ENCODE assay signal across 13 cellular contexts in the genomic region with DNA sequence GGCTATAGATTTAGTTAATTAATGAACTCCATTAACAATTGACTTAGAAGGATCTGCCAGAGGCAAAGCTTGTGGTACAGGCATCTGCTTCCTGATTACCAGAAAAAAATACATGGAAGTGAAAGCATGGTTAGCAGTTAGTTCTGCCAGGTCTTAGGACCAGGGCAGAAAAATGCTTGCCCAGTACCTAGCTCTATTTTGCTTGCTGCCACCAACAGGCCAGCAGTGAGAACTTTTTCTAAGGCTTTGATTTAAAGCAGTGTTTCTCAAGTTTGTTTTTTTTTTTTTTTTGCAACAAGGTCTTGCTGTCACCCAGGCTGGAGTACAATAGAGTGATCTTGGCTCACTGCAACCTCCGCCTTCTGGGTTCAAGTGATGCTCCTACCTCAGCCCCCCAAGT. TPM values are rescaled to one million over a fixed set of nuclear protein-coding genes. Genes with fewer than 3 reads are reported as not detected.
DNase-seq lines count a peak whose midpoint lies in the region; ATAC-seq, FAIRE-seq and TF ChIP-seq lines count a peak whose summit lies in the region.
"Had no signal": no experiment of that assay in that cellular context is flagged by ENCODE, and none has a peak within 500 bp of the region (broad histone marks: within the 10 kb centered on the region; RNA-seq: fewer than 3 reads in every experiment).

No MANE protein-coding gene starts in this region.

- no peaks in the 10 kb centered on the region for H3K9me2 ChIP-seq in PC-3 (replicated peaks; ENCODE audit: low read length)

- H3K36me3 ChIP-seq in breast epithelium: no peaks in the 10 kb centered on the region
- peaks cover 9% of the 10 kb centered on the region; the same call in 1 of the 2 replicates for H3K36me3 ChIP-seq in PC-3 (ENCODE audit: low read depth, low read length)
- H3K36me3 ChIP-seq in upper lobe of left lung: peaks cover 57 to 96% (median 82%) of the 10 kb centered on the region in 4 donors

- H3K4me3 ChIP-seq in breast epithelium (no peak overlapping the region), PC-3 (ENCODE audit: low read length) (no peak overlapping the region), epithelial cell of esophagus (ENCODE audit: low read length) (no peak overlapping the region), upper lobe of left lung (no peak overlapping the region)
- H3K4me3 ChIP-seq: gastrocnemius medialis had no signal

- H3K4me2 ChIP-seq in PC-3 (ENCODE audit: low read length): no peak overlapping the region

- H2AFZ ChIP-seq in PC-3 (ENCODE audit: low read length): no peak overlapping the region

- no peak for FAIRE-seq in urothelium cell line (lab: Jason Lieb, UNC)

- no peaks in the 10 kb centered on the region for H3F3A ChIP-seq in PC-3 (ENCODE audit: low read length, unreplicated experiment)

- no peaks in the 10 kb centered on the region for H3K9me3 ChIP-seq in breast epithelium
- no peaks in the 10 kb centered on the region for H3K9me3 ChIP-seq in PC-3 (ENCODE audit: low read length)
- H3K9me3 ChIP-seq in upper lobe of left lung: no peaks in the 10 kb centered on the region
- H3K9me3 ChIP-seq: gastrocnemius medialis had no signal

- H4K20me1 ChIP-seq in PC-3 (ENCODE audit: low read length): no peaks in the 10 kb centered on the region

- H3K27me3 Mint-ChIP-seq in MCF 10A (ENCODE audit: insufficient read depth, unreplicated experiment): no peaks in the 10 kb centered on the region

- H3K4me1 ChIP-seq in breast epithelium: no peaks in the 10 kb centered on the region
- no peaks in the 10 kb centered on the region for H3K4me1 ChIP-seq in PC-3 (ENCODE audit: insufficient read depth, low read length)
- H3K4me1 ChIP-seq in upper lobe of left lung: no peaks in the 10 kb centered on the region
- H3K4me1 ChIP-seq: gastrocnemius medialis had no signal

- peak overlapping the region in 1 of 2 donors; percentile 10 for H3K27ac ChIP-seq in breast epithelium
- H3K27ac ChIP-seq in PC-3 (ENCODE audit: low read length): no peak overlapping the region
- H3K27ac ChIP-seq in upper lobe of left lung: no peak overlapping the region
- H3K27ac ChIP-seq: gastrocnemius medialis had no signal

- WGBS in upper lobe of left lung, 2 donors: 94 to 96% methylated on average over 1 of the region's 1 CpG

- POLR2A ChIA-PET in MCF 10A (lab: Yijun Ruan, JAX) (interaction anchor here (0.7 to 2.1 kb wide), 3 partner anchors 14 to 114 kb away, joined by 3 to 9 read pairs (median 7); a partner anchor contains a TSS), PC-3 (lab: Charles Lee; ENCODE audit: unreplicated experiment) (no interaction called here)

- H3K27me3 ChIP-seq in breast epithelium (no peaks in the 10 kb centered on the region), PC-3 (ENCODE audit: low read length) (no peaks in the 10 kb centered on the region), upper lobe of left lung (no peaks in the 10 kb centered on the region)
- H3K27me3 ChIP-seq: gastrocnemius medialis had no signal

- CTCF ChIA-PET in MCF 10A (lab: Yijun Ruan, JAX) (interaction anchor here (0.6 to 1.7 kb wide), 29 partner anchors 9 to 1582 kb away, joined by 3 to 17 read pairs (median 4); a partner anchor contains a TSS), PC-3 (lab: Charles Lee) (interaction anchor here (0.6 to 1.0 kb wide), 6 partner anchors 14 to 184 kb away, joined by 3 to 11 read pairs (median 4); no protein-coding TSS in a partner anchor)

- H3K4me1 Mint-ChIP-seq in MCF 10A (ENCODE audit: insufficient read depth, unreplicated experiment): no peaks in the 10 kb centered on the region

- intact Hi-C loops in MCF 10A (cut with micrococcal nuclease) (loop anchor here (1.0 to 5.0 kb wide), 3 partner anchors 14 to 184 kb away; a partner anchor contains a TSS), breast epithelium (cut with DNase I; ENCODE audit: low total_unique reads) (no loop called here), PC-3 (cut with micrococcal nuclease) (no loop called here)

- no peak overlapping the region for H3K4me3 Mint-ChIP-seq in MCF 10A (ENCODE audit: unreplicated experiment)

- BruUV-seq in MCF 10A (replicated peaks; lab: Mats Ljungman, UMichigan) (no TSS peak), PC-3 (replicated peaks; lab: Mats Ljungman, UMichigan) (no TSS peak)

- peaks cover 37% of the 10 kb centered on the region for H3K36me3 Mint-ChIP-seq in MCF 10A (ENCODE audit: insufficient read depth, unreplicated experiment)

- peak; percentile 38 for DNase-seq in MCF 10A (ENCODE audit: unreplicated experiment)
- DNase-seq in breast epithelium (ENCODE audit: low spot score in 2 of 2): no peak
- peak; percentile 42 for DNase-seq in PC-3
- DNase-seq in epithelial cell of esophagus (ENCODE audit: low read depth): peak; percentile 57
- peak; percentile 14 for DNase-seq in urothelium cell line (ENCODE audit: low spot score)
- no peak for DNase-seq in NCI-H1436 treated with DMSO at 0.1 percent for 48 hours (lab: John Stamatoyannopoulos, UW)
- no peak for DNase-seq in NCI-H2029 treated with DMSO at 0.1 percent for 48 hours (lab: John Stamatoyannopoulos, UW)
- no peak for DNase-seq in upper lobe of left lung
- DNase-seq: activated T-cell treated with anti-CD3 and anti-CD28 coated beads, Interleukin-2, amount 50 U/mL, for 1 hour; gastrocnemius medialis; left ventricle myocardium superior; NCI-H1092 treated with DMSO at 0.1 percent for 48 hours; stimulated activated naive CD4-positive, alpha-beta T cell treated with Interleukin-2 at 50 U/mL for 16 hours had no signal

- no peaks in the 10 kb centered on the region for H3K9me3 Mint-ChIP-seq in MCF 10A (ENCODE audit: unreplicated experiment)

- H3K27ac Mint-ChIP-seq in MCF 10A (ENCODE audit: low read depth, unreplicated experiment): no peak overlapping the region

- TF ChIP-seq CTCF in MCF 10A (IDR thresholded peaks at IDR 0.05; ENCODE audit: unreplicated experiment) (peak; percentile 36), breast epithelium (IDR thresholded peaks at IDR 0.05) (no peak), PC-3 (conservative IDR thresholded peaks at IDR 0.05; ENCODE audit: low read depth, low read length) (peak; percentile 52), epithelial cell of esophagus (IDR thresholded peaks at IDR 0.05; ENCODE audit: insufficient read depth, low read depth, low read length, missing control alignments) (peak; percentile 53), upper lobe of left lung (IDR thresholded peaks at IDR 0.05) (no peak)

- ATAC-seq in PC-3: peak; percentile 73
- no peak for ATAC-seq in upper lobe of left lung (ENCODE audit: low FRiP score in 2 of 2)
- ATAC-seq: gastrocnemius medialis, left ventricle myocardium superior had no signal

- no peak overlapping the region for H3K9ac ChIP-seq in PC-3 (ENCODE audit: low read length)

- H3K79me2 ChIP-seq in PC-3 (ENCODE audit: low read length): no peaks in the 10 kb centered on the region

- no peak for TF ChIP-seq EP300 in upper lobe of left lung (IDR thresholded peaks at IDR 0.05)

- TF ChIP-seq POLR2A in breast epithelium (IDR thresholded peaks at IDR 0.05) (no peak), upper lobe of left lung (IDR thresholded peaks at IDR 0.05) (no peak)

RNA-seq across cellular contexts. Expression of a gene that starts 16.4 kb away (rescaled TPM):
- 28.4 and 34.7 TPM in 2 replicates for total RNA-seq in MCF 10A (2022)
- 1 to 10 TPM; 4.9 to 5.3 (median 5.0) TPM for total RNA-seq in breast epithelium
- 5.4 and 10.7 TPM in 2 replicates for total RNA-seq in PC-3 (2014; rRNA removed)
- 10 to 100 TPM in 3 of 6 donors, 1 to 10 TPM in 3; 5.2 to 27.4 (median 8.7) TPM for total RNA-seq in upper lobe of left lung

Comparison
In these comparisons a context has a peak if more than half of its experiments do, and no peak if none do; other contexts are left out.
1. DNase-seq: peak in MCF 10A (single experiment), PC-3 (single experiment), epithelial cell of esophagus (single experiment) and urothelium cell line (single experiment); none in breast epithelium (0 of 2), NCI-H1436 treated with DMSO at 0.1 percent for 48 hours (single experiment), NCI-H2029 treated with DMSO at 0.1 percent for 48 hours (single experiment) and upper lobe of left lung (0 of 2).
2. CTCF ChIP-seq: peak in MCF 10A (single experiment), PC-3 (single experiment) and epithelial cell of esophagus (single experiment); none in breast epithelium (0 of 3) and upper lobe of left lung (0 of 6).